Comparison of ENCODE assay signal across 13 cellular contexts in the genomic region with DNA sequence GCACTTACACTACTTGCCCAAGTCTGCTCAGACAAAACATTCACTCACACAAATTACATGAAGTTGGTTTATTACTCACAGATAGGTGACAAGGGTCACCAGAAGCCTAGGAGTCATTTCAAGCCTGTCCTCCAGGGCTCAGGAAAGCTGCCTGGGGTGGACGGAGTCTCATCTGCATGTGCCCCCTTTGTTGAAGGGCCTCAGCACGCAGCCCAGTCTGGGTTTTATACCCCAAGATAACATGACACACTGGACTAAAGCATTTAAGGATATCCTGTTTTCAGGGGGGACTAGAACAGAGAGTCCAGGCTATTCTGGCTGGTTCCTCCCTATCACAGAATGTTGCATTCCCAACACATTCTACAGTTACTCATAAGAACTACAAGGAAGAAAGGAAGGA.
DNase-seq lines count a peak whose midpoint lies in the region; ATAC-seq and TF ChIP-seq lines count a peak whose summit lies in the region.
"Had no signal": no experiment of that assay in that cellular context is flagged by ENCODE, and none has a peak within 500 bp of the region (broad histone marks: within the 10 kb centered on the region; RNA-seq: fewer than 3 reads in every experiment).

No MANE protein-coding gene starts in this region.

- intact Hi-C loops in heart left ventricle (cut with DNase I) (no loop called here), cardiac septum (cut with DNase I) (no loop called here)

- no peaks in the 10 kb centered on the region for H3K27me3 Mint-ChIP-seq in type B pancreatic cell

- H3K4me3 ChIP-seq in heart left ventricle (no peak overlapping the region), brain microvascular endothelial cell (ENCODE audit: low read depth, low read length) (no peak overlapping the region)
- H3K4me3 ChIP-seq: BLaER1 had no signal

- WGBS in heart left ventricle, 4 donors: 85 to 100% (median 92%) methylated on average over 2 of the region's 2 CpGs

- no peak for TF ChIP-seq CTCF in heart left ventricle (IDR thresholded peaks at IDR 0.05)
- TF ChIP-seq CTCF in brain microvascular endothelial cell (IDR thresholded peaks at IDR 0.05; ENCODE audit: low read depth, low read length, missing control alignments): peak; percentile 17
- TF ChIP-seq CTCF in type B pancreatic cell (conservative IDR thresholded peaks at IDR 0.05): no peak

- H3K36me3 Mint-ChIP-seq in type B pancreatic cell: no peaks in the 10 kb centered on the region

- peaks cover 5% of the 10 kb centered on the region for H3K4me1 Mint-ChIP-seq in type B pancreatic cell (ENCODE audit: unreplicated experiment)

- peaks cover 0 to 8% (median 0%) of the 10 kb centered on the region in 12 donors for H3K9me3 ChIP-seq in heart left ventricle

- in situ Hi-C loops in brain microvascular endothelial cell (cut with HindIII; ENCODE audit: low pct_ligation_motif_present, low sequenced_read_pairs): no loop called here

- no peak for ATAC-seq in heart left ventricle
- ATAC-seq: HCT116 had no signal

- no peak overlapping the region for H3K4me3 Mint-ChIP-seq in type B pancreatic cell

- H3K9me3 Mint-ChIP-seq in type B pancreatic cell: peaks cover 1% of the 10 kb centered on the region

- H3K27ac ChIP-seq in heart left ventricle: peak overlapping the region in 10 of 12 donors; percentile 11 to 83 (median 58)
- peak overlapping the region; percentile 96 for H3K27ac ChIP-seq in brain microvascular endothelial cell
- H3K27ac ChIP-seq: 22Rv1, BLaER1, HL-60 had no signal

- TF ChIP-seq POLR2A in heart left ventricle (IDR thresholded peaks at IDR 0.05): no peak

- DNase-seq in heart left ventricle: no peak
- DNase-seq in cardiac septum (ENCODE audit: low spot score): no peak
- DNase-seq in brain microvascular endothelial cell: peak; percentile 56
- peak; percentile 41 for DNase-seq in iris pigment epithelial cell (ENCODE audit: low read depth)
- DNase-seq in pulmonary artery endothelial cell (ENCODE audit: low read depth, low spot score): peak; percentile 96
- DNase-seq in type B pancreatic cell (ENCODE audit: extremely low spot score, unreplicated experiment): no peak
- DNase-seq in anterior cingulate cortex (lab: John Stamatoyannopoulos, UW): no peak
- no peak for DNase-seq in NOMO-1 (lab: John Stamatoyannopoulos, UW; ENCODE audit: unreplicated experiment in 2 of 2)
- DNase-seq: DMS 273 treated with DMSO at 0.1 percent for 48 hours had no signal

- H3K27ac Mint-ChIP-seq in type B pancreatic cell: no peak overlapping the region

- H3K36me3 ChIP-seq in heart left ventricle (no peaks in the 10 kb centered on the region), brain microvascular endothelial cell (replicated peaks) (no peaks in the 10 kb centered on the region)
- H3K36me3 ChIP-seq: BLaER1 had no signal

- H3K27me3 ChIP-seq in heart left ventricle: no peaks in the 10 kb centered on the region
- H3K27me3 ChIP-seq in brain microvascular endothelial cell (replicated peaks): no peaks in the 10 kb centered on the region
- H3K27me3 ChIP-seq: BLaER1 had no signal

- H3K4me1 ChIP-seq in heart left ventricle: peaks cover 0 to 46% (median 8%) of the 10 kb centered on the region in 12 donors
- H3K4me1 ChIP-seq: BLaER1 had no signal

Comparison
In these comparisons a context has a peak if more than half of its experiments do, and no peak if none do; other contexts are left out.
1. DNase-seq: peak in brain microvascular endothelial cell (single experiment), iris pigment epithelial cell (single experiment) and pulmonary artery endothelial cell (single experiment); none in heart left ventricle (0 of 5), cardiac septum (single experiment), type B pancreatic cell (single experiment), anterior cingulate cortex (0 of 58) and NOMO-1 (0 of 2).